In genomic region chr3:21902956-21903355, GRCh38 we compare ENCODE assay signal across 18 cellular contexts.
DNase-seq lines count a peak whose midpoint lies in the region; ATAC-seq and TF ChIP-seq lines count a peak whose summit lies in the region.
"Had no signal": no experiment of that assay in that cellular context is flagged by ENCODE, and none has a peak within 500 bp of the region (broad histone marks: within the 10 kb centered on the region; RNA-seq: fewer than 3 reads in every experiment).

No MANE protein-coding gene starts in this region.

- WGBS in suprapubic skin: 90% methylated on average over 4 of the region's 4 CpGs

- H3K4me3 ChIP-seq in HEK293 (ENCODE audit: low read depth, low read length) (no peak overlapping the region), PC-3 (ENCODE audit: low read length) (no peak overlapping the region), SJCRH30 (no peak overlapping the region), suprapubic skin (no peak overlapping the region)
- H3K4me3 ChIP-seq: BLaER1 had no signal

- H3K27ac ChIP-seq in HEK293 (ENCODE audit: extremely low read depth, low read depth, low read length) (no peak overlapping the region), PC-3 (ENCODE audit: low read length) (no peak overlapping the region), SJCRH30 (no peak overlapping the region), suprapubic skin (no peak overlapping the region)
- H3K27ac ChIP-seq: BLaER1 had no signal

- TF ChIP-seq EP300 in suprapubic skin (IDR thresholded peaks at IDR 0.05): no peak

- no peak overlapping the region for H3K9ac ChIP-seq in PC-3 (ENCODE audit: low read length)
- H3K9ac ChIP-seq: BLaER1 had no signal

- BruUV-seq in PC-3 (replicated peaks; lab: Mats Ljungman, UMichigan): no TSS peak

- H3K9me2 ChIP-seq in PC-3 (replicated peaks; ENCODE audit: low read length): no peaks in the 10 kb centered on the region

- no peaks in the 10 kb centered on the region for H3K36me3 ChIP-seq in HEK293 (ENCODE audit: control insufficient read depth in 2 of 2, insufficient read depth in 1 of 2, low read length in 2 of 2)
- no peaks in the 10 kb centered on the region for H3K36me3 ChIP-seq in PC-3 (ENCODE audit: low read depth, low read length)
- H3K36me3 ChIP-seq in SJCRH30: no peaks in the 10 kb centered on the region
- H3K36me3 ChIP-seq in suprapubic skin: no peaks in the 10 kb centered on the region
- H3K36me3 ChIP-seq: BE2C, BLaER1 had no signal

- ATAC-seq in PC-3: no peak

- CTCF ChIA-PET in HEK293 (lab: Yijun Ruan, JAX) (no interaction called here), PC-3 (lab: Charles Lee) (no interaction called here)

- H3K4me1 ChIP-seq in HEK293 (ENCODE audit: control insufficient read depth, insufficient read depth, low read length): no peaks in the 10 kb centered on the region
- H3K4me1 ChIP-seq in PC-3 (ENCODE audit: insufficient read depth, low read length): no peaks in the 10 kb centered on the region; the same call in 1 of the 2 replicates
- peaks cover 26% of the 10 kb centered on the region for H3K4me1 ChIP-seq in SJCRH30
- H3K4me1 ChIP-seq in suprapubic skin: no peaks in the 10 kb centered on the region
- H3K4me1 ChIP-seq: BE2C, BLaER1 had no signal

- no peaks in the 10 kb centered on the region for H3F3A ChIP-seq in PC-3 (ENCODE audit: low read length, unreplicated experiment)

- TF ChIP-seq POLR2A in suprapubic skin (IDR thresholded peaks at IDR 0.05): no peak

- no peak overlapping the region for H3K4me2 ChIP-seq in PC-3 (ENCODE audit: low read length)
- H3K4me2 ChIP-seq: BLaER1 had no signal

- peak; percentile 74 for DNase-seq in PC-3
- DNase-seq in SJCRH30: peak; percentile 67 to 93
- DNase-seq in suprapubic skin (ENCODE audit: low spot score in 2 of 2): no peak
- no peak for DNase-seq in DMS114 treated with DMSO at 0.1 percent for 48 hours (lab: John Stamatoyannopoulos, UW; ENCODE audit: unreplicated experiment)
- DNase-seq in HUDEP-2 (lab: John Stamatoyannopoulos, UW; ENCODE audit: unreplicated experiment in 76 of 76): no peak
- DNase-seq: 8988T; ACHN; BE2C; C1 segment of cervical spinal cord; CD4-positive, alpha-beta memory T cell; CD4-positive, CD25-positive, alpha-beta regulatory T cell; CD8-positive, alpha-beta memory T cell; COR-L47; DMS 273 treated with DMSO at 0.1 percent for 48 hours; DMS79 treated with DMSO at 0.1 percent for 48 hours; GF-D8 had no signal

- H3K9me3 ChIP-seq in HEK293 (ENCODE audit: control insufficient read depth, insufficient read depth, low read depth, low read length) (no peaks in the 10 kb centered on the region), PC-3 (ENCODE audit: low read length) (no peaks in the 10 kb centered on the region), SJCRH30 (replicated peaks) (no peaks in the 10 kb centered on the region), suprapubic skin (no peaks in the 10 kb centered on the region)
- H3K9me3 ChIP-seq: BE2C, BLaER1 had no signal

- H3K79me2 ChIP-seq in PC-3 (ENCODE audit: low read length): no peaks in the 10 kb centered on the region

- intact Hi-C loops in PC-3 (cut with micrococcal nuclease): no loop called here

- POLR2A ChIA-PET in HEK293 (lab: Yijun Ruan, JAX): no interaction called here
- POLR2A ChIA-PET in PC-3 (lab: Charles Lee; ENCODE audit: unreplicated experiment): no interaction called here

- no peaks in the 10 kb centered on the region for H3K27me3 ChIP-seq in PC-3 (ENCODE audit: low read length)
- H3K27me3 ChIP-seq in SJCRH30: no peaks in the 10 kb centered on the region
- no peaks in the 10 kb centered on the region for H3K27me3 ChIP-seq in suprapubic skin
- H3K27me3 ChIP-seq: BE2C, BLaER1 had no signal

- no peak overlapping the region for H2AFZ ChIP-seq in PC-3 (ENCODE audit: low read length)

- no peaks in the 10 kb centered on the region for H4K20me1 ChIP-seq in PC-3 (ENCODE audit: low read length)
- H4K20me1 ChIP-seq: BLaER1 had no signal

- no peak for TF ChIP-seq CTCF in HEK293 (tag by site-specific recombination; IDR thresholded peaks at IDR 0.05)
- TF ChIP-seq CTCF in PC-3 (conservative IDR thresholded peaks at IDR 0.05; ENCODE audit: low read depth, low read length): no peak
- no peak for TF ChIP-seq CTCF in suprapubic skin (IDR thresholded peaks at IDR 0.05)

TF ChIP-seq in HEK293, 187 proteins besides CTCF, POLR2A, EP300 and RAD21:
- TF ChIP-seq TSHZ1 (tag by site-specific recombination; IDR thresholded peaks at IDR 0.05; ENCODE audit: borderline replicate concordance) (no peak), SCRT2 (tag by site-specific recombination; IDR thresholded peaks at IDR 0.05) (0 out of 2 replicates have a peak, but pooled peaks have one; percentile 14)

Comparison
In these comparisons a context has a peak if more than half of its experiments do, and no peak if none do; other contexts are left out.
1. DNase-seq: peak in PC-3 (single experiment) and SJCRH30 (2 of 2); none in suprapubic skin (0 of 2), DMS114 treated with DMSO at 0.1 percent for 48 hours (single experiment) and HUDEP-2 (0 of 76).